In genomic region chr4:181503800-181504364, GRCh38 we compare ENCODE assay signal across 19 cellular contexts.
"Had no signal": no experiment of that assay in that cellular context is flagged by ENCODE, and none has a peak within 500 bp of the region (broad histone marks: within the 10 kb centered on the region; RNA-seq: fewer than 3 reads in every experiment).

No MANE protein-coding gene starts in this region.

- H3K4me1 Mint-ChIP-seq: naive thymus-derived CD8-positive, alpha-beta T cell; stimulated activated memory B cell treated with anti-CD40 and anti-IgM and Interleukin-4, amounts not matched to agents 10 μg/mL and 1 μg/mL and 100 μg/mL, for 72 hours had no signal

- H3K36me3 Mint-ChIP-seq: activated naive CD8-positive, alpha-beta T cell; naive thymus-derived CD8-positive, alpha-beta T cell; stimulated activated memory B cell treated with anti-CD40 and anti-IgM and Interleukin-4, amounts not matched to agents 10 μg/mL and 1 μg/mL and 100 μg/mL, for 72 hours had no signal

- DNase-seq: activated gamma-delta T cell; activated T-cell treated with anti-CD3 and anti-CD28 coated beads, Interleukin-2, amount 50 U/mL, for 1 hour; amygdala; dermis blood vessel endothelial cell; head of caudate nucleus; mammary epithelial cell; mucosa of descending colon; naive thymus-derived CD8-positive, alpha-beta T cell; psoas muscle; spleen; stimulated activated CD4-positive, alpha-beta T cell treated with anti-CD3 and anti-CD28 coated beads, Interleukin-1b, Interleukin-23, amount 100 ng/mL, for 48 hours; T-helper 2 cell; transverse colon had no signal

- H3K27me3 Mint-ChIP-seq: activated naive CD8-positive, alpha-beta T cell; stimulated activated memory B cell treated with anti-CD40 and anti-IgM and Interleukin-4, amounts not matched to agents 10 μg/mL and 1 μg/mL and 100 μg/mL, for 72 hours had no signal

- H3K27ac Mint-ChIP-seq: activated naive CD8-positive, alpha-beta T cell; naive thymus-derived CD8-positive, alpha-beta T cell; stimulated activated memory B cell treated with anti-CD40 and anti-IgM and Interleukin-4, amounts not matched to agents 10 μg/mL and 1 μg/mL and 100 μg/mL, for 72 hours had no signal

- ATAC-seq: activated CD4-positive, CD25-positive, alpha-beta regulatory T cell treated with anti-CD3 and anti-CD28 coated beads, Interleukin-2, amount 50 U/mL, for 24 hours; esophagus mucosa; left lobe of liver; mucosa of descending colon; naive thymus-derived CD8-positive, alpha-beta T cell; psoas muscle; sciatic nerve; stimulated activated memory B cell treated with anti-CD40 and anti-IgM and Interleukin-4, amounts not matched to agents 10 μg/mL and 1 μg/mL and 100 μg/mL, for 72 hours had no signal

- H3K4me3 Mint-ChIP-seq: activated naive CD8-positive, alpha-beta T cell; naive thymus-derived CD8-positive, alpha-beta T cell; stimulated activated memory B cell treated with anti-CD40 and anti-IgM and Interleukin-4, amounts not matched to agents 10 μg/mL and 1 μg/mL and 100 μg/mL, for 72 hours had no signal
